In genomic region chr11:116729501-116730240, GRCh38 we compare ENCODE assay signal across 1 cellular context.
TF ChIP-seq lines count a peak whose summit lies in the region.

No MANE protein-coding gene starts in this region.

TF ChIP-seq in H1, 55 proteins besides CTCF, POLR2A, EP300 and RAD21 (continued from another document):
- no peak for TF ChIP-seq KDM5A (IDR thresholded peaks at IDR 0.05; ENCODE audit: low read length)
- TF ChIP-seq ASH2L (IDR thresholded peaks at IDR 0.05; ENCODE audit: low read length) = no peak
- TF ChIP-seq HDAC2 (IDR thresholded peaks at IDR 0.05; ENCODE audit: borderline replicate concordance in 1 of 2, low read depth in 2 of 2, low read length in 2 of 2) = no peak
- no peak for TF ChIP-seq TBP (IDR thresholded peaks at IDR 0.05; ENCODE audit: low read depth, low read length)
- TF ChIP-seq JUND (IDR thresholded peaks at IDR 0.05; ENCODE audit: low read length) = no peak
- no peak for TF ChIP-seq RNF2 (IDR thresholded peaks at IDR 0.05; ENCODE audit: borderline replicate concordance, low read depth, low read length, missing control alignments, poor library complexity, severe bottlenecking)
- TF ChIP-seq TAF7 (optimal IDR thresholded peaks at IDR 0.05; ENCODE audit: borderline replicate concordance, low read depth, low read length) = no peak
- TF ChIP-seq CEBPB (IDR thresholded peaks at IDR 0.05; ENCODE audit: low read depth, low read length) = no peak
- no peak for TF ChIP-seq RBBP5 (IDR thresholded peaks at IDR 0.05; ENCODE audit: borderline replicate concordance, low read depth, low read length)
- TF ChIP-seq ATF3 (IDR thresholded peaks at IDR 0.05; ENCODE audit: insufficient read depth, low read depth, low read length) = no peak
- TF ChIP-seq HDAC6 (IDR thresholded peaks at IDR 0.05; ENCODE audit: low read depth, low read length) = no peak
- no peak for TF ChIP-seq EGR1 (IDR thresholded peaks at IDR 0.05; ENCODE audit: borderline replicate concordance, low read depth, low read length)
- TF ChIP-seq FOSL1 (IDR thresholded peaks at IDR 0.05; ENCODE audit: insufficient read depth, low read depth, low read length) = no peak
- no peak for TF ChIP-seq BCL11A (IDR thresholded peaks at IDR 0.05; ENCODE audit: low read depth in 2 of 2, low read length in 2 of 2)
- no peak for TF ChIP-seq EZH2 (IDR thresholded peaks at IDR 0.05; ENCODE audit: low read depth, low read length, severe bottlenecking)
TF ChIP-seq in H1: peak in this region for 0.
